ENCODE assay signal across 8 cellular contexts in genomic region chr19:13022111-13022858, GRCh38. TPM values are rescaled to one million over a fixed set of nuclear protein-coding genes. Genes with fewer than 3 reads are reported as not detected.
DNase-seq lines count a peak whose midpoint lies in the region; ATAC-seq, FAIRE-seq and TF ChIP-seq lines count a peak whose summit lies in the region.

No MANE protein-coding gene starts in this region.

- H3K4me3 ChIP-seq in keratinocyte (ENCODE audit: control insufficient read depth in 2 of 3, extremely low read depth in 1 of 3, insufficient read depth in 2 of 3, low read depth in 1 of 3, low read length in 3 of 3) = peak overlapping the region; percentile 31 to 68 (median 67)
- H3K4me3 ChIP-seq in thymus (ENCODE audit: low read length) = peak overlapping the region; percentile 17

- H3K27me3 Mint-ChIP-seq in activated CD4-positive, alpha-beta T cell treated with anti-CD3 and anti-CD28 coated beads for 36 hours = peaks cover 35% of the 10 kb centered on the region
- peaks cover 12% of the 10 kb centered on the region for H3K27me3 Mint-ChIP-seq in activated naive CD8-positive, alpha-beta T cell

- 53% methylated on average over 22 of the region's 22 CpGs for WGBS in thymus

- peaks cover 78% of the 10 kb centered on the region for H3K79me2 ChIP-seq in keratinocyte (ENCODE audit: control insufficient read depth, insufficient read depth, low read length)

- POLR2A ChIA-PET in activated CD4-positive, alpha-beta T cell treated with anti-CD3 and anti-CD28 coated beads for 36 hours (lab: Charles Lee) = no interaction called here

- peak; percentile 20 for DNase-seq in activated CD4-positive, alpha-beta T cell treated with anti-CD3 and anti-CD28 coated beads for 36 hours
- DNase-seq in activated CD4-positive, alpha-beta T cell treated with anti-CD3 and anti-CD28 coated beads for 4 hours = no peak
- DNase-seq in keratinocyte (ENCODE audit: low read depth, low spot score) = no peak
- DNase-seq in SKM-1 treated with dmso at 0.1 percent for 144 hours (lab: John Stamatoyannopoulos, UW; ENCODE audit: unreplicated experiment) = no peak
- no peak for DNase-seq in GM19239 (ENCODE audit: insufficient read length, low spot score)

- no peak for ATAC-seq in activated CD4-positive, alpha-beta T cell treated with anti-CD3 and anti-CD28 coated beads for 36 hours
- ATAC-seq in GM19328 (IDR thresholded peaks at IDR 0.05; ENCODE audit: unreplicated experiment) = no peak

- H3K4me2 ChIP-seq in keratinocyte (ENCODE audit: control insufficient read depth, extremely low read depth, insufficient read depth, low read depth, low read length) = peak overlapping the region; percentile 100

- H3K4me1 ChIP-seq in keratinocyte (ENCODE audit: control insufficient read depth, extremely low read depth, insufficient read depth, low read length) = peaks cover 81% of the 10 kb centered on the region
- peaks cover 2% of the 10 kb centered on the region for H3K4me1 ChIP-seq in thymus (ENCODE audit: control insufficient read depth, insufficient read depth, low read length)

- H3K36me3 ChIP-seq in keratinocyte (ENCODE audit: control insufficient read depth in 2 of 2, extremely low read depth in 1 of 2, insufficient read depth in 2 of 2, low read length in 2 of 2) (peaks cover 0 to 4% of the 10 kb centered on the region in 2 experiments), thymus (ENCODE audit: control insufficient read depth, insufficient read depth) (no peaks in the 10 kb centered on the region)

- CTCF ChIA-PET in activated CD4-positive, alpha-beta T cell treated with anti-CD3 and anti-CD28 coated beads for 36 hours (lab: Charles Lee) = interaction anchor here (1.0 to 1.8 kb wide), 6 partner anchors 10 to 68 kb away, joined by 3 to 10 read pairs (median 4); no protein-coding TSS in a partner anchor

- H3K27ac Mint-ChIP-seq in activated CD4-positive, alpha-beta T cell treated with anti-CD3 and anti-CD28 coated beads for 36 hours = no peak overlapping the region
- no peak overlapping the region for H3K27ac Mint-ChIP-seq in activated naive CD8-positive, alpha-beta T cell

- H3K9me1 ChIP-seq in keratinocyte (ENCODE audit: control insufficient read depth, extremely low read depth, insufficient read depth, low read length) = no peaks in the 10 kb centered on the region

- dilution Hi-C loops in keratinocyte (cut with MboI; ENCODE audit: extremely low pct_ligation_motif_present, low sequenced_read_pairs) = no loop called here

- H3K4me3 Mint-ChIP-seq in activated CD4-positive, alpha-beta T cell treated with anti-CD3 and anti-CD28 coated beads for 36 hours = no peak overlapping the region
- H3K4me3 Mint-ChIP-seq in activated naive CD8-positive, alpha-beta T cell = peak overlapping the region; percentile 65

- H3K36me3 Mint-ChIP-seq in activated CD4-positive, alpha-beta T cell treated with anti-CD3 and anti-CD28 coated beads for 36 hours (ENCODE audit: low read depth) = peaks cover 8% of the 10 kb centered on the region
- peaks cover 17% of the 10 kb centered on the region for H3K36me3 Mint-ChIP-seq in activated naive CD8-positive, alpha-beta T cell

- no peaks in the 10 kb centered on the region for H3K9me3 ChIP-seq in keratinocyte (ENCODE audit: control insufficient read depth, low read depth, low read length)
- no peaks in the 10 kb centered on the region for H3K9me3 ChIP-seq in thymus (ENCODE audit: control insufficient read depth)

- H3K4me1 Mint-ChIP-seq in activated CD4-positive, alpha-beta T cell treated with anti-CD3 and anti-CD28 coated beads for 36 hours = peaks cover 18% of the 10 kb centered on the region
- H3K4me1 Mint-ChIP-seq in activated naive CD8-positive, alpha-beta T cell (ENCODE audit: low read depth) = peaks cover 26% of the 10 kb centered on the region

- intact Hi-C loops in activated CD4-positive, alpha-beta T cell treated with anti-CD3 and anti-CD28 coated beads for 36 hours (cut with DNase I, micrococcal nuclease) = no loop called here

- TF ChIP-seq CTCF in keratinocyte (optimal IDR thresholded peaks at IDR 0.05 in 1 of 3, IDR thresholded peaks at IDR 0.05 in 1 of 3, conservative IDR thresholded peaks at IDR 0.05 in 1 of 3; ENCODE audit: extremely low read depth in 1 of 3, insufficient read depth in 2 of 3, low read length in 3 of 3) = peak in 1 of 3 experiments; percentile 3

- FAIRE-seq in keratinocyte (lab: Jason Lieb, UNC) (no peak), GM19239 (lab: Jason Lieb, UNC) (no peak)

- no peaks in the 10 kb centered on the region for H4K20me1 ChIP-seq in keratinocyte (ENCODE audit: control insufficient read depth, extremely low read depth, insufficient read depth, low read length)

- H3K27ac ChIP-seq in keratinocyte (ENCODE audit: control insufficient read depth, insufficient read depth, low read length) = peak overlapping the region; percentile 86
- peak overlapping the region; percentile 53 for H3K27ac ChIP-seq in thymus (ENCODE audit: low read depth)

- H2AFZ ChIP-seq in keratinocyte (ENCODE audit: control insufficient read depth, low read length) = peak overlapping the region; percentile 9

- H3K27me3 ChIP-seq in keratinocyte (ENCODE audit: control insufficient read depth, extremely low read depth, insufficient read depth, low read length) (no peaks in the 10 kb centered on the region), thymus (ENCODE audit: control insufficient read depth, insufficient read depth) (peaks cover 21% of the 10 kb centered on the region)

- H3K9me3 Mint-ChIP-seq in activated CD4-positive, alpha-beta T cell treated with anti-CD3 and anti-CD28 coated beads for 36 hours (ENCODE audit: low read depth) = no peaks in the 10 kb centered on the region
- H3K9me3 Mint-ChIP-seq in activated naive CD8-positive, alpha-beta T cell (ENCODE audit: low read depth) = no peaks in the 10 kb centered on the region

- H3K9ac ChIP-seq in keratinocyte (ENCODE audit: control insufficient read depth, extremely low read depth, insufficient read depth, low read length) = peak overlapping the region; percentile 84

RNA-seq across cellular contexts. Expression of gene NFIX, which starts 27.0 kb away (rescaled TPM):
- 1 to 10 TPM; 4.3 to 4.8 TPM for total RNA-seq in activated CD4-positive, alpha-beta T cell treated with anti-CD3 and anti-CD28 coated beads for 36 hours
- 3.1 to 21.4 TPM (median 5.2 TPM) in 3 replicates for polyA plus RNA-seq in keratinocyte
- 13.1 TPM for polyA plus RNA-seq in keratinocyte (2011; ENCODE audit: low read depth)
- polyA plus RNA-seq in keratinocyte (2011; cell fraction: cytosol; rRNA removed) = 8.8 and 19.1 TPM in 2 replicates
- 16.8 and 22.7 TPM in 2 replicates for polyA plus RNA-seq in keratinocyte (2011; cell fraction: nucleus; rRNA removed)
- polyA plus RNA-seq in keratinocyte (2012; ENCODE audit: low replicate concordance) = 11.9 and 50.9 TPM in 2 replicates
- polyA minus RNA-seq in keratinocyte = 8.7 to 101 TPM (median 9.2 TPM) in 3 replicates
- 22.1 TPM for polyA minus RNA-seq in keratinocyte (2011; cell fraction: cytosol; rRNA and poly(A)+ RNA removed)
- polyA minus RNA-seq in keratinocyte (2011; cell fraction: nucleus; rRNA and poly(A)+ RNA removed) = 9.8 and 16.2 TPM in 2 replicates
- 10.5 TPM for polyA plus RNA-seq in thymus

RNA-seq across cellular contexts. Expression of gene DAND5, which starts 52.9 kb away (rescaled TPM):
- under 1 TPM; 0.21 to 0.25 TPM for total RNA-seq in activated CD4-positive, alpha-beta T cell treated with anti-CD3 and anti-CD28 coated beads for 36 hours
- polyA plus RNA-seq in keratinocyte (0.09 TPM in 1 of 3 replicates, not detected in the others), thymus (0.09 TPM)
- not detected for polyA plus RNA-seq in keratinocyte (2011; ENCODE audit: low read depth)
- not detected in 2 replicates for polyA plus RNA-seq in keratinocyte (2011; cell fraction: cytosol; rRNA removed)
- 0.06 and 0.08 TPM in 2 replicates for polyA plus RNA-seq in keratinocyte (2011; cell fraction: nucleus; rRNA removed)
- polyA plus RNA-seq in keratinocyte (2012; ENCODE audit: low replicate concordance) = 0.06 TPM in 1 of 2 replicates, not detected in the other
- not detected in 3 replicates for polyA minus RNA-seq in keratinocyte
- polyA minus RNA-seq in keratinocyte (2011; cell fraction: cytosol; rRNA and poly(A)+ RNA removed) = not detected
- not detected in 2 replicates for polyA minus RNA-seq in keratinocyte (2011; cell fraction: nucleus; rRNA and poly(A)+ RNA removed)
